ENCODE assay signal across 15 cellular contexts in genomic region chr2:64998658-64999061, GRCh38. TPM values are rescaled to one million over a fixed set of nuclear protein-coding genes. Genes with fewer than 3 reads are reported as not detected.
DNase-seq lines count a peak whose midpoint lies in the region; ATAC-seq and TF ChIP-seq lines count a peak whose summit lies in the region.
"Had no signal": no experiment of that assay in that cellular context is flagged by ENCODE, and none has a peak within 500 bp of the region (broad histone marks: within the 10 kb centered on the region; RNA-seq: fewer than 3 reads in every experiment).

No MANE protein-coding gene starts in this region.

- DNase-seq in GM23248 (peak; percentile 53), caudate nucleus (lab: John Stamatoyannopoulos, UW) (peak in 6 of 61 donors; percentile 10 to 60 (median 22)), right atrium auricular region (ENCODE audit: low spot score) (no peak), germinal center (ENCODE audit: low spot score) (no peak), NCI-H146 treated with DMSO at 0.1 percent for 48 hours (lab: John Stamatoyannopoulos, UW; ENCODE audit: unreplicated experiment) (no peak)
- DNase-seq in activated naive CD8-positive, alpha-beta T cell treated with anti-CD3 and anti-CD28 coated beads for 36 hours, result no peak
- DNase-seq: activated CD4-positive, alpha-beta memory T cell treated with anti-CD3 and anti-CD28 coated beads for 36 hours; endodermal cell; HCEC 1CT; naive B cell; NCI-H1694 treated with DMSO at 0.1 percent for 48 hours had no signal

- 37 to 45% methylated on average over 2 of the region's 2 CpGs for WGBS in GM23248 (ENCODE audit: low coverage in 1 of 2, low lambda C conversion rate in 2 of 2, missing lambda C conversion rate in 2 of 2), 2 experiments

- H3K27ac ChIP-seq in GM23248 (peak overlapping the region; percentile 39), caudate nucleus (ENCODE audit: low read depth, low read length) (peak overlapping the region; percentile 24), right atrium auricular region (peak overlapping the region; percentile 43 to 53)

- H3K4me3 Mint-ChIP-seq in activated naive CD8-positive, alpha-beta T cell treated with anti-CD3 and anti-CD28 coated beads for 36 hours, result no peak overlapping the region
- H3K4me3 Mint-ChIP-seq: activated CD4-positive, alpha-beta memory T cell treated with anti-CD3 and anti-CD28 coated beads for 36 hours; endodermal cell; naive B cell; T-helper 2 cell treated with Interferon-gamma antibody and Interleukin-4, amounts not matched to agents 5 μg/mL and 100 μg/mL, for 36 hours had no signal

- no peak overlapping the region for H3K27ac Mint-ChIP-seq in activated naive CD8-positive, alpha-beta T cell treated with anti-CD3 and anti-CD28 coated beads for 36 hours
- H3K27ac Mint-ChIP-seq: activated CD4-positive, alpha-beta memory T cell treated with anti-CD3 and anti-CD28 coated beads for 36 hours; endodermal cell; T-helper 2 cell treated with Interferon-gamma antibody and Interleukin-4, amounts not matched to agents 5 μg/mL and 100 μg/mL, for 36 hours had no signal

- H3K27me3 ChIP-seq in GM23248 (replicated peaks; ENCODE audit: insufficient read depth) (no peaks in the 10 kb centered on the region), right atrium auricular region (no peaks in the 10 kb centered on the region), skeletal muscle satellite cell (ENCODE audit: control insufficient read depth, insufficient read depth, low read length) (no peaks in the 10 kb centered on the region)

- no peak for ATAC-seq in HG03571 (IDR thresholded peaks at IDR 0.05; ENCODE audit: unreplicated experiment)

- no peaks in the 10 kb centered on the region for H3K27me3 Mint-ChIP-seq in activated naive CD8-positive, alpha-beta T cell treated with anti-CD3 and anti-CD28 coated beads for 36 hours
- H3K27me3 Mint-ChIP-seq: activated CD4-positive, alpha-beta memory T cell treated with anti-CD3 and anti-CD28 coated beads for 36 hours; naive B cell had no signal

- H3K4me1 ChIP-seq in GM23248 (ENCODE audit: insufficient read depth) (peaks cover 11% of the 10 kb centered on the region), right atrium auricular region (peaks cover 0 to 15% of the 10 kb centered on the region in 2 donors), skeletal muscle satellite cell (ENCODE audit: control insufficient read depth, insufficient read depth, low read length) (peaks cover 8% of the 10 kb centered on the region)
- H3K4me1 ChIP-seq: Caco-2 had no signal

- peaks cover 3% of the 10 kb centered on the region for H3K4me1 Mint-ChIP-seq in activated naive CD8-positive, alpha-beta T cell treated with anti-CD3 and anti-CD28 coated beads for 36 hours

- H3K9me3 ChIP-seq in GM23248 (ENCODE audit: low read depth) (no peaks in the 10 kb centered on the region), right atrium auricular region (no peaks in the 10 kb centered on the region), skeletal muscle satellite cell (replicated peaks; ENCODE audit: low read length) (no peaks in the 10 kb centered on the region)
- H3K9me3 ChIP-seq: Caco-2 had no signal

- H3K36me3 ChIP-seq in GM23248 (ENCODE audit: low read depth), result peaks cover 2% of the 10 kb centered on the region; the same call in 1 of the 2 replicates
- H3K36me3 ChIP-seq in right atrium auricular region, result no peaks in the 10 kb centered on the region
- no peaks in the 10 kb centered on the region for H3K36me3 ChIP-seq in skeletal muscle satellite cell (ENCODE audit: insufficient read depth, low read length)

- TF ChIP-seq CTCF in right atrium auricular region (IDR thresholded peaks at IDR 0.05), result no peak

- in situ Hi-C loops in GM23248 (cut with MboI), result no loop called here

- peaks cover 73% of the 10 kb centered on the region for H3K79me2 ChIP-seq in GM23248 (ENCODE audit: insufficient read depth)

- H3F3A ChIP-seq in GM23248 (ENCODE audit: insufficient read depth), result 0 out of 2 replicates have a peak, but pooled peaks cover 6% of the 10 kb centered on the region

- H4K20me1 ChIP-seq in GM23248 (ENCODE audit: insufficient read depth), result peaks cover 3% of the 10 kb centered on the region; the same call in 1 of the 2 replicates

- peaks cover 9% of the 10 kb centered on the region for H3K36me3 Mint-ChIP-seq in activated naive CD8-positive, alpha-beta T cell treated with anti-CD3 and anti-CD28 coated beads for 36 hours

- H3K4me3 ChIP-seq in GM23248, result peak overlapping the region; percentile 13; the same call in 1 of the 2 replicates
- no peak overlapping the region for H3K4me3 ChIP-seq in right atrium auricular region
- H3K4me3 ChIP-seq in skeletal muscle satellite cell (ENCODE audit: low read length), result no peak overlapping the region

- no peak overlapping the region for H2AFZ ChIP-seq in GM23248

- no peaks in the 10 kb centered on the region for H3K9me2 ChIP-seq in GM23248 (ENCODE audit: insufficient read depth)

- no peak overlapping the region for H3K9ac ChIP-seq in GM23248
- H3K9ac ChIP-seq in skeletal muscle satellite cell (ENCODE audit: low read depth, low read length), result peak overlapping the region; percentile 1

- H3K4me2 ChIP-seq in GM23248 (ENCODE audit: unreplicated experiment), result peak overlapping the region; percentile 59
- peak overlapping the region; percentile 40 for H3K4me2 ChIP-seq in skeletal muscle satellite cell (ENCODE audit: low read length)

- no peaks in the 10 kb centered on the region for H3K9me3 Mint-ChIP-seq in activated naive CD8-positive, alpha-beta T cell treated with anti-CD3 and anti-CD28 coated beads for 36 hours
- H3K9me3 Mint-ChIP-seq: activated CD4-positive, alpha-beta memory T cell treated with anti-CD3 and anti-CD28 coated beads for 36 hours; endodermal cell; naive B cell; T-helper 2 cell treated with Interferon-gamma antibody and Interleukin-4, amounts not matched to agents 5 μg/mL and 100 μg/mL, for 36 hours had no signal

RNA-seq across cellular contexts. Expression of gene SLC1A4, which starts 9.5 kb away (rescaled TPM):
- 51.9 and 62.3 TPM in 2 replicates for total RNA-seq in GM23248 (2014; rRNA removed; shearing (Covaris generic))
- 25.6 and 27.4 TPM in 2 replicates for polyA plus RNA-seq in GM23248 (2016; fragmentation: Nextera tagmentation; extraction: Ambion mirVana)
- 1 to 10 TPM; 2.2 to 6.0 TPM for total RNA-seq in right atrium auricular region
- 4.8 and 6.8 TPM in 2 replicates for total RNA-seq in skeletal muscle satellite cell (2012; rRNA removed)
- total RNA-seq in activated naive CD8-positive, alpha-beta T cell treated with anti-CD3 and anti-CD28 coated beads for 36 hours, result 10 to 100 TPM; 17.6 to 18.9 TPM

RNA-seq across cellular contexts. Expression of gene CEP68, which starts 57.6 kb away (rescaled TPM):
- 5.1 and 7.3 TPM in 2 replicates for total RNA-seq in GM23248 (2014; rRNA removed; shearing (Covaris generic))
- polyA plus RNA-seq in GM23248 (2016; fragmentation: Nextera tagmentation; extraction: Ambion mirVana), result 7.9 and 10.7 TPM in 2 replicates
- 10 to 100 TPM; 12.5 to 12.7 TPM for total RNA-seq in right atrium auricular region
- 5.8 and 7.9 TPM in 2 replicates for total RNA-seq in skeletal muscle satellite cell (2012; rRNA removed)
- total RNA-seq in activated naive CD8-positive, alpha-beta T cell treated with anti-CD3 and anti-CD28 coated beads for 36 hours, result 1 to 10 TPM; 4.0 TPM
